18 cellular contexts compared by ENCODE assay signal in the genomic region with DNA sequence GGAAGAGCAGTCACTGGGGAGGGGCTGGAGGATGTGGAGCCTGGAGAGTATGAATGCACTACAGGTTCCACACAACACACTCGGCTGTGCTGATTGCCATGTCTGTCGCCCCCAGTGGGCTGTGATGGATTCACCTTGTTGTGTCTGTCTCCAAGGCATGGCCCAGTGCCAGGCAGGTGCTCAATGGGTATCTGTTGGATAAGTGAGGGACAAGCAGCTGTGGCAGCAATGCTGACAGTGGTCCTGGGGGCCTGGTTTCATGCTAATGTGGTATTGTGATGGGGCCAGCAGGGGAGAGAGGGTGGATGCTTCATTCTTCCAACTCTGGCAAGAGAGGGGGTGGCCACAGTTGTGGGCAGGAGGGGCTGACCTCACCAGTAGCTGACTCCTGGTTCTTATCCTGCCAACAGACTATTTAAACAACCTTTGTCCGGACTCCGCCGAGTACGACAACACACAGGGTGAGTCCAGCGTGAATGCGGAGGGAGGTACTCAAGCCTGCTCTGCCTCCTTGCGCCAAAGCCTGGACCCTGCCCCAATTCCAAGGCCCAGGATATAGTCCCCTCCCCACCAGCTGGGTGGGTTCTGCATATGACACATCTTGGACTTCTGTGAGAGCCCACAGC. TPM values are rescaled to one million over a fixed set of nuclear protein-coding genes. Genes with fewer than 3 reads are reported as not detected.
A peak's percentile ranks its signal among the peaks of the same experiment; 100 is the strongest.
DNase-seq lines count a peak whose midpoint lies in the region; ATAC-seq and TF ChIP-seq lines count a peak whose summit lies in the region.
"Had no signal": no experiment of that assay in that cellular context is flagged by ENCODE, and none has a peak within 500 bp of the region (broad histone marks: within the 10 kb centered on the region; RNA-seq: fewer than 3 reads in every experiment).

No MANE protein-coding gene starts in this region.

- H3K27ac ChIP-seq in HUES64 (ENCODE audit: low read depth, low read length) (0 out of 2 replicates have a peak overlapping the region, but pooled peaks have one; percentile 41), Peyer's patch (no peak overlapping the region), liver (ENCODE audit: low read depth in 1 of 2, low read length in 2 of 2) (peak overlapping the region; percentile 73 to 86), left ventricle myocardium inferior (replicated peaks) (no peak overlapping the region)
- H3K27ac ChIP-seq: psoas muscle, suprapubic skin had no signal

- peak; percentile 47 to 62 for TF ChIP-seq RAD21 in liver (IDR thresholded peaks at IDR 0.05)

- H3K9ac ChIP-seq in HUES64 (ENCODE audit: low read depth, low read length) (no peak overlapping the region), liver (ENCODE audit: low read depth in 1 of 2, low read length in 2 of 2) (peak overlapping the region in 1 of 2 donors; percentile 40)

- H3K4me3 ChIP-seq in HUES64 (ENCODE audit: low read length) (no peak overlapping the region), Peyer's patch (no peak overlapping the region), liver (ENCODE audit: low read depth in 1 of 3, low read length in 3 of 3) (no peak overlapping the region), left ventricle myocardium inferior (no peak overlapping the region)
- H3K4me3 ChIP-seq: psoas muscle, suprapubic skin had no signal

- H3K36me3 ChIP-seq in HUES64 (ENCODE audit: insufficient read depth, low read length) (no peaks in the 10 kb centered on the region), Peyer's patch (peaks cover 0 to 4% (median 0%) of the 10 kb centered on the region in 3 donors), liver (ENCODE audit: control insufficient read depth in 4 of 4, insufficient read depth in 3 of 4, low read depth in 1 of 4, low read length in 3 of 4) (no peaks in the 10 kb centered on the region), left ventricle myocardium inferior (peaks cover 35% of the 10 kb centered on the region)

- DNase-seq in ELF-1 (ENCODE audit: low read depth, low spot score) (peak; percentile 18), Peyer's patch (peak in 2 of 3 donors; percentile 69 to 73), left ventricle myocardium inferior (no peak), HPDE6-E6E7 (ENCODE audit: extremely low spot score) (no peak), OCI-M1 (lab: John Stamatoyannopoulos, UW) (no peak)
- DNase-seq: activated CD4-positive, alpha-beta T cell treated with anti-CD3 and anti-CD28 coated beads, Interleukin-2, amount 10 ng/mL, durations not matched to agents 7 days and 5 days; activated CD8-positive, alpha-beta memory T cell treated with anti-CD3 and anti-CD28 coated beads, Interleukin-2, amount 50 U/mL, for 4 hours; activated naive CD4-positive, alpha-beta T cell; GF-D8; hypothalamus; MM.1S; psoas muscle; stimulated activated CD8-positive, alpha-beta memory T cell treated with anti-CD3 and anti-CD28 coated beads, Interleukin-4, amount 100 ng/mL, for 48 hours; T-helper 1 cell had no signal

- intact Hi-C loops in left ventricle myocardium inferior (cut with micrococcal nuclease) = no loop called here

- 59% methylated on average over 9 of the region's 9 CpGs for WGBS in HUES64
- WGBS in liver = 40% methylated on average over 9 of the region's 9 CpGs

- H3K27me3 ChIP-seq in HUES64 (ENCODE audit: insufficient read depth, low read length) = no peaks in the 10 kb centered on the region
- no peaks in the 10 kb centered on the region for H3K27me3 ChIP-seq in Peyer's patch
- H3K27me3 ChIP-seq in liver (ENCODE audit: control insufficient read depth in 4 of 4, insufficient read depth in 4 of 4, low read length in 3 of 4) = no peaks in the 10 kb centered on the region
- peaks cover 20% of the 10 kb centered on the region for H3K27me3 ChIP-seq in left ventricle myocardium inferior (ENCODE audit: low read depth)
- H3K27me3 ChIP-seq: suprapubic skin had no signal

- no peak for ATAC-seq in HG03520 (IDR thresholded peaks at IDR 0.05; ENCODE audit: unreplicated experiment)
- ATAC-seq: psoas muscle had no signal

- TF ChIP-seq POLR2A in Peyer's patch (IDR thresholded peaks at IDR 0.05) = no peak

- H3K9me3 ChIP-seq in HUES64 (ENCODE audit: insufficient read depth, low read depth, low read length) (peaks cover 1% of the 10 kb centered on the region; the same call in 1 of the 2 replicates), Peyer's patch (no peaks in the 10 kb centered on the region), liver (ENCODE audit: control insufficient read depth in 4 of 4, low read length in 3 of 4) (no peaks in the 10 kb centered on the region), left ventricle myocardium inferior (replicated peaks) (peaks cover 4% of the 10 kb centered on the region)
- H3K9me3 ChIP-seq: psoas muscle, suprapubic skin had no signal

- TF ChIP-seq CTCF in Peyer's patch (IDR thresholded peaks at IDR 0.05) (peak in 3 of 6 experiments; percentile 0 to 45 (median 21)), liver (IDR thresholded peaks at IDR 0.05; ENCODE audit: low read depth, low read length, missing input control) (no peak), left ventricle myocardium inferior (IDR thresholded peaks at IDR 0.05; ENCODE audit: borderline replicate concordance) (no peak)

- peaks cover 13% of the 10 kb centered on the region for H3K4me1 ChIP-seq in HUES64 (ENCODE audit: insufficient read depth, low read length)
- H3K4me1 ChIP-seq in Peyer's patch = peaks cover 0 to 6% (median 0%) of the 10 kb centered on the region in 4 donors
- H3K4me1 ChIP-seq in liver (ENCODE audit: control insufficient read depth in 4 of 4, insufficient read depth in 4 of 4, low read length in 3 of 4) = peaks cover 16 to 39% (median 28%) of the 10 kb centered on the region in 4 donors
- H3K4me1 ChIP-seq in left ventricle myocardium inferior = peaks cover 12% of the 10 kb centered on the region
- H3K4me1 ChIP-seq: psoas muscle had no signal

TF ChIP-seq in liver, 16 proteins besides CTCF, POLR2A, EP300 and RAD21 (continues in another document):
- TF ChIP-seq JUND (IDR thresholded peaks at IDR 0.05) = peak; percentile 78 to 90
- TF ChIP-seq SP1 (IDR thresholded peaks at IDR 0.05) = peak; percentile 98
- TF ChIP-seq TAF1 (conservative IDR thresholded peaks at IDR 0.05) = no peak
- TF ChIP-seq, protein P1, sequence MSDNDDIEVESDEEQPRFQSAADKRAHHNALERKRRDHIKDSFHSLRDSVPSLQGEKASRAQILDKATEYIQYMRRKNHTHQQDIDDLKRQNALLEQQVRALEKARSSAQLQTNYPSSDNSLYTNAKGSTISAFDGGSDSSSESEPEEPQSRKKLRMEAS (IDR thresholded peaks at IDR 0.05) = peak; percentile 73
- TF ChIP-seq FOXA2 (IDR thresholded peaks at IDR 0.05) = peak; percentile 76
- TF ChIP-seq FOXA1 (IDR thresholded peaks at IDR 0.05) = peak; percentile 62
- TF ChIP-seq NR2F2 (IDR thresholded peaks at IDR 0.05) = no peak
- peak; percentile 12 to 75 for TF ChIP-seq EGR1 (IDR thresholded peaks at IDR 0.05; ENCODE audit: low read depth in 2 of 2)
- peak; percentile 92 to 97 for TF ChIP-seq RXRA (IDR thresholded peaks at IDR 0.05)
- TF ChIP-seq HNF4G (IDR thresholded peaks at IDR 0.05) = peak; percentile 95
- TF ChIP-seq, protein P2, sequence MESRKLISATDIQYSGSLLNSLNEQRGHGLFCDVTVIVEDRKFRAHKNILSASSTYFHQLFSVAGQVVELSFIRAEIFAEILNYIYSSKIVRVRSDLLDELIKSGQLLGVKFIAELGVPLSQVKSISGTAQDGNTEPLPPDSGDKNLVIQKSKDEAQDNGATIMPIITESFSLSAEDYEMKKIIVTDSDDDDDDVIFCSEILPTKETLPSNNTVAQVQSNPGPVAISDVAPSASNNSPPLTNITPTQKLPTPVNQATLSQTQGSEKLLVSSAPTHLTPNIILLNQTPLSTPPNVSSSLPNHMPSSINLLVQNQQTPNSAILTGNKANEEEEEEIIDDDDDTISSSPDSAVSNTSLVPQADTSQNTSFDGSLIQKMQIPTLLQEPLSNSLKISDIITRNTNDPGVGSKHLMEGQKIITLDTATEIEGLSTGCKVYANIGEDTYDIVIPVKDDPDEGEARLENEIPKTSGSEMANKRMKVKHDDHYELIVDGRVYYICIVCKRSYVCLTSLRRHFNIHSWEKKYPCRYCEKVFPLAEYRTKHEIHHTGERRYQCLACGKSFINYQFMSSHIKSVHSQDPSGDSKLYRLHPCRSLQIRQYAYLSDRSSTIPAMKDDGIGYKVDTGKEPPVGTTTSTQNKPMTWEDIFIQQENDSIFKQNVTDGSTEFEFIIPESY (IDR thresholded peaks at IDR 0.05) = peak; percentile 77
- TF ChIP-seq, protein P3, sequence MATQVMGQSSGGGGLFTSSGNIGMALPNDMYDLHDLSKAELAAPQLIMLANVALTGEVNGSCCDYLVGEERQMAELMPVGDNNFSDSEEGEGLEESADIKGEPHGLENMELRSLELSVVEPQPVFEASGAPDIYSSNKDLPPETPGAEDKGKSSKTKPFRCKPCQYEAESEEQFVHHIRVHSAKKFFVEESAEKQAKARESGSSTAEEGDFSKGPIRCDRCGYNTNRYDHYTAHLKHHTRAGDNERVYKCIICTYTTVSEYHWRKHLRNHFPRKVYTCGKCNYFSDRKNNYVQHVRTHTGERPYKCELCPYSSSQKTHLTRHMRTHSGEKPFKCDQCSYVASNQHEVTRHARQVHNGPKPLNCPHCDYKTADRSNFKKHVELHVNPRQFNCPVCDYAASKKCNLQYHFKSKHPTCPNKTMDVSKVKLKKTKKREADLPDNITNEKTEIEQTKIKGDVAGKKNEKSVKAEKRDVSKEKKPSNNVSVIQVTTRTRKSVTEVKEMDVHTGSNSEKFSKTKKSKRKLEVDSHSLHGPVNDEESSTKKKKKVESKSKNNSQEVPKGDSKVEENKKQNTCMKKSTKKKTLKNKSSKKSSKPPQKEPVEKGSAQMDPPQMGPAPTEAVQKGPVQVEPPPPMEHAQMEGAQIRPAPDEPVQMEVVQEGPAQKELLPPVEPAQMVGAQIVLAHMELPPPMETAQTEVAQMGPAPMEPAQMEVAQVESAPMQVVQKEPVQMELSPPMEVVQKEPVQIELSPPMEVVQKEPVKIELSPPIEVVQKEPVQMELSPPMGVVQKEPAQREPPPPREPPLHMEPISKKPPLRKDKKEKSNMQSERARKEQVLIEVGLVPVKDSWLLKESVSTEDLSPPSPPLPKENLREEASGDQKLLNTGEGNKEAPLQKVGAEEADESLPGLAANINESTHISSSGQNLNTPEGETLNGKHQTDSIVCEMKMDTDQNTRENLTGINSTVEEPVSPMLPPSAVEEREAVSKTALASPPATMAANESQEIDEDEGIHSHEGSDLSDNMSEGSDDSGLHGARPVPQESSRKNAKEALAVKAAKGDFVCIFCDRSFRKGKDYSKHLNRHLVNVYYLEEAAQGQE (IDR thresholded peaks at IDR 0.05) = peak; percentile 87
- TF ChIP-seq GABPA (IDR thresholded peaks at IDR 0.05 in 1 of 2, conservative IDR thresholded peaks at IDR 0.05 in 1 of 2) = no peak
- TF ChIP-seq, protein P4, sequence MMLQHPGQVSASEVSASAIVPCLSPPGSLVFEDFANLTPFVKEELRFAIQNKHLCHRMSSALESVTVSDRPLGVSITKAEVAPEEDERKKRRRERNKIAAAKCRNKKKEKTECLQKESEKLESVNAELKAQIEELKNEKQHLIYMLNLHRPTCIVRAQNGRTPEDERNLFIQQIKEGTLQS (IDR thresholded peaks at IDR 0.05) = no peak

RNA-seq across cellular contexts. Expression of a gene that starts 47.3 kb away (rescaled TPM):
- 17.5 TPM for polyA plus RNA-seq in HUES64 (2013, experiment 1 of 2)
- polyA plus RNA-seq in HUES64 (2013, experiment 2 of 2) = 19.7 TPM
- total RNA-seq in Peyer's patch (10 to 100 TPM; 55.6 to 84.3 (median 69.1) TPM), liver (10 to 100 TPM; 21.8 TPM), left ventricle myocardium inferior (27.4 TPM)
- polyA plus RNA-seq in liver = 1 to 10 TPM; 3.3 to 7.3 TPM

Comparison
In these comparisons a context has a peak if more than half of its experiments do, and no peak if none do; other contexts are left out.
1. DNase-seq: peak in ELF-1 (single experiment) and Peyer's patch (2 of 3); none in left ventricle myocardium inferior (single experiment), HPDE6-E6E7 (single experiment) and OCI-M1 (single experiment).
2. H3K27ac ChIP-seq: peak in HUES64 (single experiment) and liver (2 of 2); none in Peyer's patch (0 of 4) and left ventricle myocardium inferior (single experiment).